In genomic region chr7:55247466-55247865, GRCh38 we compare ENCODE assay signal across 21 cellular contexts.
DNase-seq lines count a peak whose midpoint lies in the region; ATAC-seq, FAIRE-seq and TF ChIP-seq lines count a peak whose summit lies in the region.
"Had no signal": no experiment of that assay in that cellular context is flagged by ENCODE, and none has a peak within 500 bp of the region (broad histone marks: within the 10 kb centered on the region; RNA-seq: fewer than 3 reads in every experiment).

No MANE protein-coding gene starts in this region.

- TF ChIP-seq POLR2A in adrenal gland (IDR thresholded peaks at IDR 0.05): no peak

- H3K36me3 ChIP-seq in ACC112 (ENCODE audit: insufficient read depth, low read length) (no peaks in the 10 kb centered on the region), adrenal gland (replicated peaks in 1 of 2) (no peaks in the 10 kb centered on the region)
- H3K36me3 ChIP-seq: colonic mucosa, esophagus squamous epithelium, right lobe of liver, upper lobe of left lung had no signal

- intact Hi-C loops in adrenal gland (cut with DNase I): no loop called here

- H3K9me3 ChIP-seq in adrenal gland (replicated peaks in 1 of 3): no peaks in the 10 kb centered on the region
- H3K9me3 ChIP-seq: colonic mucosa, esophagus squamous epithelium, right lobe of liver, upper lobe of left lung had no signal

- FAIRE-seq in HTR-8/SVneo (lab: Jason Lieb, UNC): no peak
- FAIRE-seq: K562 had no signal

- H3K27ac ChIP-seq in ACC112 (ENCODE audit: low read depth, low read length) (no peak overlapping the region), adrenal gland (peak overlapping the region in 2 of 5 donors; percentile 28 to 54)
- H3K27ac ChIP-seq: colonic mucosa, esophagus squamous epithelium, right lobe of liver, upper lobe of left lung had no signal

- peak overlapping the region; percentile 2 for H2AFZ ChIP-seq in ACC112 (ENCODE audit: low read length, unreplicated experiment)
- H2AFZ ChIP-seq: GM23338 had no signal

- H3K79me2 ChIP-seq in ACC112 (ENCODE audit: control insufficient read depth, insufficient read depth, low read length, unreplicated experiment): no peaks in the 10 kb centered on the region

- TF ChIP-seq CTCF in adrenal gland (IDR thresholded peaks at IDR 0.05): no peak
- TF ChIP-seq CTCF in foreskin fibroblast (IDR thresholded peaks at IDR 0.05; ENCODE audit: low read depth, low read length): no peak

- DNase-seq in HTR-8/SVneo (ENCODE audit: insufficient read length, low spot score) (peak; percentile 18), adrenal gland (peak in 4 of 7 donors; percentile 31 to 51 (median 50)), foreskin fibroblast (peak; percentile 15 to 51), SHP77 treated with DMSO at 0.1 percent for 48 hours (lab: John Stamatoyannopoulos, UW) (no peak), HT-29 (ENCODE audit: low spot score) (no peak)
- DNase-seq in stimulated activated naive CD4-positive, alpha-beta T cell treated with Interleukin-2 at 50 U/mL for 16 hours (lab: John Stamatoyannopoulos, UW): no peak
- DNase-seq: activated CD4-positive, alpha-beta T cell treated with anti-CD3 and anti-CD28 coated beads for 4 hours; colonic mucosa; esophagus squamous epithelium; naive B cell; NCI-H187; NCI-H774; right lobe of liver; SIG-M5; T-helper 1 cell; upper lobe of left lung had no signal

- H3K4me1 ChIP-seq in ACC112 (ENCODE audit: control insufficient read depth, insufficient read depth, low read length, unreplicated experiment): peaks cover 19% of the 10 kb centered on the region
- H3K4me1 ChIP-seq in adrenal gland (replicated peaks in 1 of 2): peaks cover 8 to 12% of the 10 kb centered on the region in 2 donors
- H3K4me1 ChIP-seq: colonic mucosa, right lobe of liver, upper lobe of left lung had no signal

- no peak for ATAC-seq in HG03175 (IDR thresholded peaks at IDR 0.05; ENCODE audit: unreplicated experiment)
- ATAC-seq: activated naive CD4-positive, alpha-beta T cell treated with anti-CD3 and anti-CD28 coated beads, Interleukin-2, amount 50 U/mL, for 72 hours; GM23338; K562; right lobe of liver had no signal

- H3K27me3 ChIP-seq in ACC112 (ENCODE audit: insufficient read depth, low read length) (no peaks in the 10 kb centered on the region), adrenal gland (no peaks in the 10 kb centered on the region)
- H3K27me3 ChIP-seq: colonic mucosa, right lobe of liver, upper lobe of left lung had no signal

- H3K4me3 ChIP-seq in ACC112 (ENCODE audit: low read depth, low read length) (no peak overlapping the region), adrenal gland (no peak overlapping the region), foreskin fibroblast (ENCODE audit: low read depth in 1 of 2, low read length in 2 of 2) (no peak overlapping the region)
- H3K4me3 ChIP-seq: colonic mucosa, esophagus squamous epithelium, GM23338, K562, right lobe of liver, upper lobe of left lung had no signal

Comparison
In these comparisons a context has a peak if more than half of its experiments do, and no peak if none do; other contexts are left out.
1. DNase-seq: peak in HTR-8/SVneo (single experiment), adrenal gland (4 of 7) and foreskin fibroblast (2 of 2); none in SHP77 treated with DMSO at 0.1 percent for 48 hours (single experiment), stimulated activated naive CD4-positive, alpha-beta T cell treated with Interleukin-2 at 50 U/mL for 16 hours (single experiment) and HT-29 (single experiment).